1 cellular context compared by ENCODE assay signal in genomic region chr2:71000780-71001591, GRCh38.
TF ChIP-seq lines count a peak whose summit lies in the region.

No MANE protein-coding gene starts in this region.

TF ChIP-seq in SK-N-SH, 30 proteins besides CTCF, POLR2A, EP300 and RAD21 (continued from another document):
- no peak for TF ChIP-seq ZBTB33 (IDR thresholded peaks at IDR 0.05; ENCODE audit: borderline replicate concordance, low read depth)
- TF ChIP-seq, protein P1, sequence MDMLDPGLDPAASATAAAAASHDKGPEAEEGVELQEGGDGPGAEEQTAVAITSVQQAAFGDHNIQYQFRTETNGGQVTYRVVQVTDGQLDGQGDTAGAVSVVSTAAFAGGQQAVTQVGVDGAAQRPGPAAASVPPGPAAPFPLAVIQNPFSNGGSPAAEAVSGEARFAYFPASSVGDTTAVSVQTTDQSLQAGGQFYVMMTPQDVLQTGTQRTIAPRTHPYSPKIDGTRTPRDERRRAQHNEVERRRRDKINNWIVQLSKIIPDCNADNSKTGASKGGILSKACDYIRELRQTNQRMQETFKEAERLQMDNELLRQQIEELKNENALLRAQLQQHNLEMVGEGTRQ (IDR thresholded peaks at IDR 0.05; ENCODE audit: borderline replicate concordance, low read depth, low read length) = no peak
- TF ChIP-seq YY1 (IDR thresholded peaks at IDR 0.05; ENCODE audit: low read depth) = no peak
- peak; percentile 74 for TF ChIP-seq GABPA (IDR thresholded peaks at IDR 0.05; ENCODE audit: low read depth)
- TF ChIP-seq CHD2 (IDR thresholded peaks at IDR 0.05; ENCODE audit: low read length, partially characterized antibody) = no peak
- peak; percentile 34; the same call in 1 of the 2 replicates for TF ChIP-seq RCOR1 (IDR thresholded peaks at IDR 0.05; ENCODE audit: low read length)
- TF ChIP-seq USF1 (IDR thresholded peaks at IDR 0.05; ENCODE audit: borderline replicate concordance, low read depth) = no peak
- TF ChIP-seq NRF1 (IDR thresholded peaks at IDR 0.05; ENCODE audit: low read depth, low read length) = no peak
- TF ChIP-seq FOXJ3 (CRISPR knock-in tag; IDR thresholded peaks at IDR 0.05) = no peak
- no peak for TF ChIP-seq MEF2A (IDR thresholded peaks at IDR 0.05; ENCODE audit: borderline replicate concordance, low read depth)
- TF ChIP-seq PBX3 (IDR thresholded peaks at IDR 0.05) = no peak
- TF ChIP-seq, protein P2, sequence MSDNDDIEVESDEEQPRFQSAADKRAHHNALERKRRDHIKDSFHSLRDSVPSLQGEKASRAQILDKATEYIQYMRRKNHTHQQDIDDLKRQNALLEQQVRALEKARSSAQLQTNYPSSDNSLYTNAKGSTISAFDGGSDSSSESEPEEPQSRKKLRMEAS (IDR thresholded peaks at IDR 0.05; ENCODE audit: low read depth) = no peak
- TF ChIP-seq SIN3A (IDR thresholded peaks at IDR 0.05; ENCODE audit: borderline replicate concordance, low read depth, low read length) = no peak
- TF ChIP-seq NFIC (IDR thresholded peaks at IDR 0.05; ENCODE audit: borderline replicate concordance) = no peak
